Comparison of ENCODE assay signal across 21 cellular contexts in genomic region chr20:30488941-30489601, GRCh38.
A peak's percentile ranks its signal among the peaks of the same experiment; 100 is the strongest.
DNase-seq lines count a peak whose midpoint lies in the region; ATAC-seq and TF ChIP-seq lines count a peak whose summit lies in the region.
"Had no signal": no experiment of that assay in that cellular context is flagged by ENCODE, and none has a peak within 500 bp of the region (broad histone marks: within the 10 kb centered on the region; RNA-seq: fewer than 3 reads in every experiment).

No MANE protein-coding gene starts in this region.

- H3K27me3 Mint-ChIP-seq in chondrocyte (ENCODE audit: low read depth): no peaks in the 10 kb centered on the region

- ATAC-seq in heart right ventricle (no peak), GM19452 (IDR thresholded peaks at IDR 0.05; ENCODE audit: unreplicated experiment) (no peak)
- ATAC-seq: GM12878, HCT116 had no signal

- H3K9me3 Mint-ChIP-seq in chondrocyte (ENCODE audit: low read depth): peaks cover 25% of the 10 kb centered on the region

- intact Hi-C loops in heart right ventricle (cut with DNase I) (no loop called here), spleen (cut with DNase I; ENCODE audit: low total_unique reads) (no loop called here)

- H3K9me3 ChIP-seq in cardiac muscle cell (ENCODE audit: low read depth) (no peaks in the 10 kb centered on the region), heart right ventricle (peaks cover 0 to 67% (median 0%) of the 10 kb centered on the region in 11 donors), iPS-20b (ENCODE audit: insufficient read depth, low read depth, low read length) (peaks cover 6% of the 10 kb centered on the region), spleen (peaks cover 0 to 78% (median 63%) of the 10 kb centered on the region in 8 donors)

- H3K4me1 Mint-ChIP-seq in chondrocyte (ENCODE audit: low read depth): no peaks in the 10 kb centered on the region
- H3K4me1 Mint-ChIP-seq: CD14-positive monocyte had no signal

- TF ChIP-seq CTCF in cardiac muscle cell (IDR thresholded peaks at IDR 0.05; ENCODE audit: low read depth, low read length) (no peak), heart right ventricle (IDR thresholded peaks at IDR 0.05) (no peak), chondrocyte (IDR thresholded peaks at IDR 0.05) (no peak), spleen (IDR thresholded peaks at IDR 0.05 in 8 of 11, conservative IDR thresholded peaks at IDR 0.05 in 3 of 11) (no peak)

- no peaks in the 10 kb centered on the region for H3K36me3 Mint-ChIP-seq in chondrocyte (ENCODE audit: low read depth)
- H3K36me3 Mint-ChIP-seq: CD14-positive monocyte had no signal

- H3K4me1 ChIP-seq in cardiac muscle cell (ENCODE audit: low read depth) (no peaks in the 10 kb centered on the region), heart right ventricle (no peaks in the 10 kb centered on the region), iPS-20b (ENCODE audit: insufficient read depth, low read length) (no peaks in the 10 kb centered on the region), spleen (no peaks in the 10 kb centered on the region)

- peak in 1 of 2 donors; percentile 49 for DNase-seq in cardiac muscle cell (ENCODE audit: low read depth in 1 of 2, low spot score in 1 of 2)
- no peak for DNase-seq in heart right ventricle
- peak; percentile 92 for DNase-seq in chondrocyte (ENCODE audit: low spot score)
- DNase-seq in spleen: peak; percentile 57
- no peak for DNase-seq in D341Med (ENCODE audit: low spot score)
- no peak for DNase-seq in stimulated activated CD4-positive, alpha-beta T cell treated with anti-CD3 and anti-CD28 coated beads, Interleukin-2, amount 100 ng/mL, for 24 hours
- DNase-seq: 8988T; GF-D8; GM23248; MM.1S; NCI-H1092; NCI-H1436 treated with DMSO at 0.1 percent for 48 hours; NCI-H2081; NCI-H446 treated with DMSO at 0.1 percent for 48 hours; NK-92 treated with Interleukin-12 subunit alpha and Interleukin-12 subunit beta, amount 100 ng/mL, for 24 hours; SIG-M5 had no signal

- H3K27me3 ChIP-seq in cardiac muscle cell (peaks cover 36% of the 10 kb centered on the region), heart right ventricle (peaks cover 0 to 42% (median 29%) of the 10 kb centered on the region in 7 donors), iPS-20b (ENCODE audit: insufficient read depth, low read length) (no peaks in the 10 kb centered on the region), spleen (replicated peaks in 1 of 7) (peaks cover 0 to 37% (median 0%) of the 10 kb centered on the region in 7 donors)

- peak overlapping the region; percentile 36 for H3K4me3 ChIP-seq in cardiac muscle cell
- H3K4me3 ChIP-seq in heart right ventricle: peak overlapping the region in 5 of 10 donors; percentile 4 to 32 (median 8)
- H3K4me3 ChIP-seq in iPS-20b (ENCODE audit: low read length): peak overlapping the region; percentile 42; the same call in 1 of the 2 replicates
- H3K4me3 ChIP-seq in spleen: no peak overlapping the region
- H3K4me3 ChIP-seq: GM12878, GM23248 had no signal

- 7 to 26% methylated on average over 52 to 53 of the region's 53 CpGs for WGBS in heart right ventricle, 2 donors
- 17 to 47% (median 42%) methylated on average over 45 to 53 of the region's 53 CpGs for WGBS in spleen, 5 donors

- no peak overlapping the region for H3K4me3 Mint-ChIP-seq in chondrocyte (ENCODE audit: unreplicated experiment)
- H3K4me3 Mint-ChIP-seq: CD14-positive monocyte had no signal

- no peak overlapping the region for H3K9ac ChIP-seq in iPS-20b (ENCODE audit: low read depth, low read length)
- H3K9ac ChIP-seq: GM23248 had no signal

- H3K27ac ChIP-seq in cardiac muscle cell: no peak overlapping the region
- no peak overlapping the region for H3K27ac ChIP-seq in heart right ventricle
- no peak overlapping the region for H3K27ac ChIP-seq in iPS-20b (ENCODE audit: low read length)
- no peak overlapping the region for H3K27ac ChIP-seq in spleen
- H3K27ac ChIP-seq: GM23248 had no signal

- H3K36me3 ChIP-seq in cardiac muscle cell: no peaks in the 10 kb centered on the region
- H3K36me3 ChIP-seq in heart right ventricle: no peaks in the 10 kb centered on the region
- no peaks in the 10 kb centered on the region for H3K36me3 ChIP-seq in iPS-20b (ENCODE audit: insufficient read depth, low read depth, low read length)
- no peaks in the 10 kb centered on the region for H3K36me3 ChIP-seq in spleen

- no peak for TF ChIP-seq POLR2A in spleen (IDR thresholded peaks at IDR 0.05)

- H3K27ac Mint-ChIP-seq in chondrocyte (ENCODE audit: unreplicated experiment): no peak overlapping the region
- H3K27ac Mint-ChIP-seq: CD14-positive monocyte had no signal

Comparison
In these comparisons a context has a peak if more than half of its experiments do, and no peak if none do; other contexts are left out.
1. DNase-seq: peak in chondrocyte (single experiment) and spleen (single experiment); none in heart right ventricle (0 of 2), D341Med (single experiment) and stimulated activated CD4-positive, alpha-beta T cell treated with anti-CD3 and anti-CD28 coated beads, Interleukin-2, amount 100 ng/mL, for 24 hours (0 of 2).
2. H3K4me3 ChIP-seq: peak in cardiac muscle cell (single experiment) and iPS-20b (single experiment); none in spleen (0 of 8).